ENCODE assay signal across 1 cellular context in the genomic region with DNA sequence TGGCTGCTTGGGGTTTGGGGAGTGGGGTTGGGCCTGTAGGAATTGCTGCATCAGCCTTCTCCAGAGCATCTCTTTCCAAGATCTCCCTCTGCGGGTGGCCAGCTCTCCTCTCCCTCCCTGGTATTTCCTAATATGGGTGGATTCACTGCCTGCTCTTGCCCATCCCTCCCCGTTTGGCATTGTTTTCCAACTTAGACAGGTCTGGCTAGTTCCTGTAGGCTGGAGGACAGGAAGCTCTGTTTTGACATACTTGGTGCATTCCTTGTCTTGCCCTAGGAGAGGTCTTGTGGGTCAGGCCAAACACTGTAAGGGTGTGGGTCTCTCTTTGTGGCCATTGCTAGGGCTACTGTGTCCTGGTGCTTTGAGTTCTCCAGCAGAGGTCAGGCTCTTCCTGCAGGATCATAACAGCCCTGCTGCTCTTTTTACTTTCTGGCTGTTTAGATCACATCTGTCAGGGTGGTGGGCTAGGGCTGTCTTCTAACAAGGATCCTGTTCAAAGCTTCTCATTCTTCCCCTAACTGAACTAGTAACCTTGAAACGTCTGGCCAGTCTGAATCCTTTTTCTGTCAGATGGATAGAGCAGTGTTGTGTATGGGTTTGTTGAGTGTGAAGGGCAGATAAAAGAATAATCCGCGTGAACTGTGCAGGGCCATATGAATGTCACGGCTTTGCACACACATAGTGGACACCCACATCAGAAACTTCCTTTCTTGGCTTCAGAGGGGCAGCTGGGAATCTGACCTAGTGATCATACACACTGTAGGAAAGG.
TF ChIP-seq lines count a peak whose summit lies in the region.

No MANE protein-coding gene starts in this region.

TF ChIP-seq in H1, 55 proteins besides CTCF, POLR2A, EP300 and RAD21:
- TF ChIP-seq, protein P1, sequence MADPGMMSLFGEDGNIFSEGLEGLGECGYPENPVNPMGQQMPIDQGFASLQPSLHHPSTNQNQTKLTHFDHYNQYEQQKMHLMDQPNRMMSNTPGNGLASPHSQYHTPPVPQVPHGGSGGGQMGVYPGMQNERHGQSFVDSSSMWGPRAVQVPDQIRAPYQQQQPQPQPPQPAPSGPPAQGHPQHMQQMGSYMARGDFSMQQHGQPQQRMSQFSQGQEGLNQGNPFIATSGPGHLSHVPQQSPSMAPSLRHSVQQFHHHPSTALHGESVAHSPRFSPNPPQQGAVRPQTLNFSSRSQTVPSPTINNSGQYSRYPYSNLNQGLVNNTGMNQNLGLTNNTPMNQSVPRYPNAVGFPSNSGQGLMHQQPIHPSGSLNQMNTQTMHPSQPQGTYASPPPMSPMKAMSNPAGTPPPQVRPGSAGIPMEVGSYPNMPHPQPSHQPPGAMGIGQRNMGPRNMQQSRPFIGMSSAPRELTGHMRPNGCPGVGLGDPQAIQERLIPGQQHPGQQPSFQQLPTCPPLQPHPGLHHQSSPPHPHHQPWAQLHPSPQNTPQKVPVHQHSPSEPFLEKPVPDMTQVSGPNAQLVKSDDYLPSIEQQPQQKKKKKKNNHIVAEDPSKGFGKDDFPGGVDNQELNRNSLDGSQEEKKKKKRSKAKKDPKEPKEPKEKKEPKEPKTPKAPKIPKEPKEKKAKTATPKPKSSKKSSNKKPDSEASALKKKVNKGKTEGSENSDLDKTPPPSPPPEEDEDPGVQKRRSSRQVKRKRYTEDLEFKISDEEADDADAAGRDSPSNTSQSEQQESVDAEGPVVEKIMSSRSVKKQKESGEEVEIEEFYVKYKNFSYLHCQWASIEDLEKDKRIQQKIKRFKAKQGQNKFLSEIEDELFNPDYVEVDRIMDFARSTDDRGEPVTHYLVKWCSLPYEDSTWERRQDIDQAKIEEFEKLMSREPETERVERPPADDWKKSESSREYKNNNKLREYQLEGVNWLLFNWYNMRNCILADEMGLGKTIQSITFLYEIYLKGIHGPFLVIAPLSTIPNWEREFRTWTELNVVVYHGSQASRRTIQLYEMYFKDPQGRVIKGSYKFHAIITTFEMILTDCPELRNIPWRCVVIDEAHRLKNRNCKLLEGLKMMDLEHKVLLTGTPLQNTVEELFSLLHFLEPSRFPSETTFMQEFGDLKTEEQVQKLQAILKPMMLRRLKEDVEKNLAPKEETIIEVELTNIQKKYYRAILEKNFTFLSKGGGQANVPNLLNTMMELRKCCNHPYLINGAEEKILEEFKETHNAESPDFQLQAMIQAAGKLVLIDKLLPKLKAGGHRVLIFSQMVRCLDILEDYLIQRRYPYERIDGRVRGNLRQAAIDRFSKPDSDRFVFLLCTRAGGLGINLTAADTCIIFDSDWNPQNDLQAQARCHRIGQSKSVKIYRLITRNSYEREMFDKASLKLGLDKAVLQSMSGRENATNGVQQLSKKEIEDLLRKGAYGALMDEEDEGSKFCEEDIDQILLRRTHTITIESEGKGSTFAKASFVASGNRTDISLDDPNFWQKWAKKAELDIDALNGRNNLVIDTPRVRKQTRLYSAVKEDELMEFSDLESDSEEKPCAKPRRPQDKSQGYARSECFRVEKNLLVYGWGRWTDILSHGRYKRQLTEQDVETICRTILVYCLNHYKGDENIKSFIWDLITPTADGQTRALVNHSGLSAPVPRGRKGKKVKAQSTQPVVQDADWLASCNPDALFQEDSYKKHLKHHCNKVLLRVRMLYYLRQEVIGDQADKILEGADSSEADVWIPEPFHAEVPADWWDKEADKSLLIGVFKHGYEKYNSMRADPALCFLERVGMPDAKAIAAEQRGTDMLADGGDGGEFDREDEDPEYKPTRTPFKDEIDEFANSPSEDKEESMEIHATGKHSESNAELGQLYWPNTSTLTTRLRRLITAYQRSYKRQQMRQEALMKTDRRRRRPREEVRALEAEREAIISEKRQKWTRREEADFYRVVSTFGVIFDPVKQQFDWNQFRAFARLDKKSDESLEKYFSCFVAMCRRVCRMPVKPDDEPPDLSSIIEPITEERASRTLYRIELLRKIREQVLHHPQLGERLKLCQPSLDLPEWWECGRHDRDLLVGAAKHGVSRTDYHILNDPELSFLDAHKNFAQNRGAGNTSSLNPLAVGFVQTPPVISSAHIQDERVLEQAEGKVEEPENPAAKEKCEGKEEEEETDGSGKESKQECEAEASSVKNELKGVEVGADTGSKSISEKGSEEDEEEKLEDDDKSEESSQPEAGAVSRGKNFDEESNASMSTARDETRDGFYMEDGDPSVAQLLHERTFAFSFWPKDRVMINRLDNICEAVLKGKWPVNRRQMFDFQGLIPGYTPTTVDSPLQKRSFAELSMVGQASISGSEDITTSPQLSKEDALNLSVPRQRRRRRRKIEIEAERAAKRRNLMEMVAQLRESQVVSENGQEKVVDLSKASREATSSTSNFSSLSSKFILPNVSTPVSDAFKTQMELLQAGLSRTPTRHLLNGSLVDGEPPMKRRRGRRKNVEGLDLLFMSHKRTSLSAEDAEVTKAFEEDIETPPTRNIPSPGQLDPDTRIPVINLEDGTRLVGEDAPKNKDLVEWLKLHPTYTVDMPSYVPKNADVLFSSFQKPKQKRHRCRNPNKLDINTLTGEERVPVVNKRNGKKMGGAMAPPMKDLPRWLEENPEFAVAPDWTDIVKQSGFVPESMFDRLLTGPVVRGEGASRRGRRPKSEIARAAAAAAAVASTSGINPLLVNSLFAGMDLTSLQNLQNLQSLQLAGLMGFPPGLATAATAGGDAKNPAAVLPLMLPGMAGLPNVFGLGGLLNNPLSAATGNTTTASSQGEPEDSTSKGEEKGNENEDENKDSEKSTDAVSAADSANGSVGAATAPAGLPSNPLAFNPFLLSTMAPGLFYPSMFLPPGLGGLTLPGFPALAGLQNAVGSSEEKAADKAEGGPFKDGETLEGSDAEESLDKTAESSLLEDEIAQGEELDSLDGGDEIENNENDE (IDR thresholded peaks at IDR 0.05; ENCODE audit: insufficient replicate concordance, low read length) = no peak
- TF ChIP-seq FOSL1 (IDR thresholded peaks at IDR 0.05; ENCODE audit: insufficient read depth, low read depth, low read length) = no peak
- no peak for TF ChIP-seq EZH2 (IDR thresholded peaks at IDR 0.05; ENCODE audit: low read depth, low read length, severe bottlenecking)
- TF ChIP-seq CTBP2 (IDR thresholded peaks at IDR 0.05; ENCODE audit: borderline replicate concordance, insufficient read depth, insufficient read length, low read length) = no peak
- TF ChIP-seq SRF (IDR thresholded peaks at IDR 0.05; ENCODE audit: low read depth, low read length) = peak; percentile 82
- no peak for TF ChIP-seq CBX8 (IDR thresholded peaks at IDR 0.05; ENCODE audit: borderline replicate concordance, low read depth, low read length)
